ENCODE assay signal across 8 cellular contexts in genomic region chr3:24493951-24494615, GRCh38. TPM values are rescaled to one million over a fixed set of nuclear protein-coding genes. Genes with fewer than 3 reads are reported as not detected.
DNase-seq lines count a peak whose midpoint lies in the region; ATAC-seq and TF ChIP-seq lines count a peak whose summit lies in the region.

No MANE protein-coding gene starts in this region.

- DNase-seq in HEK293T (ENCODE audit: extremely low spot score) (peak; percentile 43), cardiac septum (ENCODE audit: low spot score) (peak; percentile 80), omental fat pad (ENCODE audit: low spot score) (peak; percentile 39), NCI-H345 treated with DMSO at 0.1 percent for 48 hours (lab: John Stamatoyannopoulos, UW; ENCODE audit: unreplicated experiment) (no peak)
- DNase-seq in central memory CD4-positive, alpha-beta T cell, result no peak
- no peak for DNase-seq in activated effector memory CD4-positive, alpha-beta T cell treated with anti-CD3 and anti-CD28 coated beads, Interleukin-2, amount 50 U/mL, for 16 hours

- ATAC-seq in omental fat pad (ENCODE audit: low FRiP score) (peak; percentile 56), GM21360 (IDR thresholded peaks at IDR 0.05; ENCODE audit: unreplicated experiment) (no peak)

- intact Hi-C loops in cardiac septum (cut with DNase I), result loop anchor here (2.0 to 5.0 kb wide), 4 partner anchors 29 to 227 kb away; no protein-coding TSS in a partner anchor

- POLR2A ChIA-PET in HEK293T (lab: Yijun Ruan, JAX), result interaction anchor here (1.2 kb wide), 1 partner anchor 92 kb away, joined by 3 read pairs; no protein-coding TSS in a partner anchor

- H3K4me3 ChIP-seq in WI38 (ENCODE audit: low read depth, low read length), result peak overlapping the region; percentile 44

- TF ChIP-seq CTCF in WI38 (IDR thresholded peaks at IDR 0.05; ENCODE audit: low read depth, low read length), result no peak
- TF ChIP-seq CTCF in omental fat pad (IDR thresholded peaks at IDR 0.05), result no peak

- CTCF ChIA-PET in HEK293T (lab: Yijun Ruan, JAX), result no interaction called here

TF ChIP-seq in HEK293T, 16 proteins besides CTCF, POLR2A, EP300 and RAD21:
- TF ChIP-seq TARDBP (IDR thresholded peaks at IDR 0.05) (0 out of 2 replicates have a peak, but pooled peaks have one; percentile 35), L3MBTL2 (conservative IDR thresholded peaks at IDR 0.05) (peak; percentile 73), SP1 (IDR thresholded peaks at IDR 0.05) (no peak)

RNA-seq across cellular contexts. Expression of gene THRB, which starts 0.6 kb away (rescaled TPM):
- total RNA-seq in cardiac septum (27.2 TPM), omental fat pad (10 to 100 TPM; 18.6 to 28.0 (median 23.9) TPM)

Comparison
In these comparisons a context has a peak if more than half of its experiments do, and no peak if none do; other contexts are left out.
1. DNase-seq: peak in HEK293T (single experiment), cardiac septum (single experiment) and omental fat pad (single experiment); none in central memory CD4-positive, alpha-beta T cell (single experiment), NCI-H345 treated with DMSO at 0.1 percent for 48 hours (single experiment) and activated effector memory CD4-positive, alpha-beta T cell treated with anti-CD3 and anti-CD28 coated beads, Interleukin-2, amount 50 U/mL, for 16 hours (single experiment).